ENCODE assay signal across 38 cellular contexts in genomic region chr18:35485852-35486251, GRCh38.
"Had no signal": no experiment of that assay in that cellular context is flagged by ENCODE, and none has a peak within 500 bp of the region (broad histone marks: within the 10 kb centered on the region; RNA-seq: fewer than 3 reads in every experiment).

No MANE protein-coding gene starts in this region.

- DNase-seq: activated CD4-positive, alpha-beta memory T cell treated with anti-CD3 and anti-CD28 coated beads, Interleukin-2, amount 10 ng/mL, durations not matched to agents 7 days and 5 days; activated CD4-positive, alpha-beta T cell treated with anti-CD3 and anti-CD28 coated beads for 1 hour; activated CD4-positive, alpha-beta T cell treated with anti-CD3 and anti-CD28 coated beads for 36 hours; activated CD4-positive, alpha-beta T cell treated with anti-CD3 and anti-CD28 coated beads for 48 hours; activated CD4-positive, alpha-beta T cell treated with anti-CD3 and anti-CD28 coated beads, Interleukin-2, amount 10 ng/mL, durations not matched to agents 7 days and 5 days; activated CD4-positive, alpha-beta T cell treated with anti-CD3 and anti-CD28 coated beads, Interleukin-2, amount 50 U/mL, for 48 hours; activated CD4-positive, CD25-positive, alpha-beta regulatory T cell; activated CD8-positive, alpha-beta memory T cell treated with anti-CD3 and anti-CD28 coated beads for 24 hours; activated CD8-positive, alpha-beta memory T cell treated with anti-CD3 and anti-CD28 coated beads, Interleukin-2, amount 10 ng/mL, durations not matched to agents 7 days and 5 days; activated CD8-positive, alpha-beta memory T cell treated with anti-CD3 and anti-CD28 coated beads, Interleukin-2, amount 50 U/mL, for 48 hours; activated CD8-positive, alpha-beta T cell treated with anti-CD3 and anti-CD28 coated beads, Interleukin-2, amount 10 ng/mL, durations not matched to agents 7 days and 5 days; activated effector memory CD4-positive, alpha-beta T cell treated with Interleukin-2 at 50 U/mL for 16 hours; activated gamma-delta T cell; activated naive CD4-positive, alpha-beta T cell treated with anti-CD3 and anti-CD28 coated beads, Interleukin-2, amount 10 ng/mL, durations not matched to agents 7 days and 5 days; activated naive CD4-positive, alpha-beta T cell treated with Interleukin-2 at 50 U/mL for 16 hours; activated naive CD8-positive, alpha-beta T cell treated with anti-CD3 and anti-CD28 coated beads, Interleukin-2, amount 10 ng/mL, durations not matched to agents 7 days and 5 days; activated naive CD8-positive, alpha-beta T cell treated with anti-CD3 and anti-CD28 coated beads, Interleukin-2, amount 50 U/mL, for 24 hours; activated T-cell treated with anti-CD3 and anti-CD28 coated beads, Interleukin-2, amount 50 U/mL, for 24 hours; activated T-cell treated with anti-CD3 and anti-CD28 coated beads, Interleukin-2, amount 50 U/mL, for 48 hours; amygdala; anterior cingulate cortex; body of pancreas; caudate nucleus; T-helper 1 cell; T-helper 2 cell; T-helper 9 cell had no signal

- H3K9me3 Mint-ChIP-seq: activated CD4-positive, alpha-beta memory T cell treated with anti-CD3 and anti-CD28 coated beads, Interleukin-2, amount 10 ng/mL, durations not matched to agents 7 days and 5 days; activated CD4-positive, alpha-beta T cell treated with anti-CD3 and anti-CD28 coated beads, Interleukin-2, amount 10 ng/mL, durations not matched to agents 7 days and 5 days; activated naive CD4-positive, alpha-beta T cell treated with anti-CD3 and anti-CD28 coated beads, Interleukin-2, amount 10 ng/mL, durations not matched to agents 7 days and 5 days; activated naive CD4-positive, alpha-beta T cell treated with anti-CD3 and anti-CD28 coated beads, Interleukin-2, amount 50 U/mL, for 24 hours; activated naive CD8-positive, alpha-beta T cell treated with anti-CD3 and anti-CD28 coated beads, Interleukin-2, amount 10 ng/mL, durations not matched to agents 7 days and 5 days; activated T-helper 2 cell treated with anti-CD3 and anti-CD28 coated beads, Interferon-gamma antibody, Interleukin-2, Interleukin-4, amounts not matched to agents 10 μg/mL and 5 μg/mL and 100 μg/mL, durations not matched to agents 14 hours and 24 hours and 36 hours; central memory CD8-positive, alpha-beta T cell; T-helper 1 cell treated with Interleukin-12 subunit alpha and Interleukin-12 subunit beta and Interleukin-4 antibody, amounts not matched to agents 30 μg/mL and 1 μg/mL, for 36 hours; T-helper 2 cell treated with Interferon-gamma antibody and Interleukin-4, amounts not matched to agents 5 μg/mL and 100 μg/mL, for 36 hours had no signal

- H3K27me3 ChIP-seq: body of pancreas, cardiac muscle cell had no signal

- H3K27ac Mint-ChIP-seq: activated CD4-positive, alpha-beta memory T cell treated with anti-CD3 and anti-CD28 coated beads, Interleukin-2, amount 10 ng/mL, durations not matched to agents 7 days and 5 days; activated CD4-positive, alpha-beta T cell treated with anti-CD3 and anti-CD28 coated beads for 36 hours; activated CD4-positive, alpha-beta T cell treated with anti-CD3 and anti-CD28 coated beads, Interleukin-2, amount 10 ng/mL, durations not matched to agents 7 days and 5 days; activated CD8-positive, alpha-beta memory T cell treated with anti-CD3 and anti-CD28 coated beads, Interleukin-2, amount 10 ng/mL, durations not matched to agents 7 days and 5 days; activated CD8-positive, alpha-beta T cell treated with anti-CD3 and anti-CD28 coated beads, Interleukin-2, amount 10 ng/mL, durations not matched to agents 7 days and 5 days; activated naive CD4-positive, alpha-beta T cell treated with anti-CD3 and anti-CD28 coated beads, Interleukin-2, amount 10 ng/mL, durations not matched to agents 7 days and 5 days; activated naive CD4-positive, alpha-beta T cell treated with anti-CD3 and anti-CD28 coated beads, Interleukin-2, amount 50 U/mL, for 24 hours; activated naive CD8-positive, alpha-beta T cell; activated naive CD8-positive, alpha-beta T cell treated with anti-CD3 and anti-CD28 coated beads, Interleukin-2, amount 10 ng/mL, durations not matched to agents 7 days and 5 days; activated naive CD8-positive, alpha-beta T cell treated with anti-CD3 and anti-CD28 coated beads, Interleukin-2, amount 50 U/mL, for 24 hours; activated T-cell treated with anti-CD3 and anti-CD28 coated beads, Interleukin-2, amount 50 U/mL, for 24 hours; activated T-helper 2 cell treated with anti-CD3 and anti-CD28 coated beads, Interferon-gamma antibody, Interleukin-2, Interleukin-4, amounts not matched to agents 10 μg/mL and 5 μg/mL and 100 μg/mL, durations not matched to agents 14 hours and 24 hours and 36 hours; T-helper 1 cell treated with Interleukin-12 subunit alpha and Interleukin-12 subunit beta and Interleukin-4 antibody, amounts not matched to agents 30 μg/mL and 1 μg/mL, for 36 hours; T-helper 2 cell treated with Interferon-gamma antibody and Interleukin-4, amounts not matched to agents 5 μg/mL and 100 μg/mL, for 36 hours had no signal

- H3K4me3 Mint-ChIP-seq: activated CD4-positive, alpha-beta memory T cell treated with anti-CD3 and anti-CD28 coated beads, Interleukin-2, amount 10 ng/mL, durations not matched to agents 7 days and 5 days; activated CD4-positive, alpha-beta T cell treated with anti-CD3 and anti-CD28 coated beads for 36 hours; activated CD4-positive, alpha-beta T cell treated with anti-CD3 and anti-CD28 coated beads, Interleukin-2, amount 10 ng/mL, durations not matched to agents 7 days and 5 days; activated CD8-positive, alpha-beta memory T cell treated with anti-CD3 and anti-CD28 coated beads, Interleukin-2, amount 10 ng/mL, durations not matched to agents 7 days and 5 days; activated CD8-positive, alpha-beta T cell treated with anti-CD3 and anti-CD28 coated beads, Interleukin-2, amount 10 ng/mL, durations not matched to agents 7 days and 5 days; activated naive CD4-positive, alpha-beta T cell treated with anti-CD3 and anti-CD28 coated beads, Interleukin-2, amount 10 ng/mL, durations not matched to agents 7 days and 5 days; activated naive CD4-positive, alpha-beta T cell treated with anti-CD3 and anti-CD28 coated beads, Interleukin-2, amount 50 U/mL, for 24 hours; activated naive CD8-positive, alpha-beta T cell; activated naive CD8-positive, alpha-beta T cell treated with anti-CD3 and anti-CD28 coated beads, Interleukin-2, amount 10 ng/mL, durations not matched to agents 7 days and 5 days; activated naive CD8-positive, alpha-beta T cell treated with anti-CD3 and anti-CD28 coated beads, Interleukin-2, amount 50 U/mL, for 24 hours; activated T-cell treated with anti-CD3 and anti-CD28 coated beads, Interleukin-2, amount 50 U/mL, for 24 hours; central memory CD8-positive, alpha-beta T cell; T-helper 1 cell treated with Interleukin-12 subunit alpha and Interleukin-12 subunit beta and Interleukin-4 antibody, amounts not matched to agents 30 μg/mL and 1 μg/mL, for 36 hours; T-helper 2 cell treated with Interferon-gamma antibody and Interleukin-4, amounts not matched to agents 5 μg/mL and 100 μg/mL, for 36 hours had no signal

- H3K4me3 ChIP-seq: body of pancreas, cardiac muscle cell had no signal

- H3K27me3 Mint-ChIP-seq: activated CD4-positive, alpha-beta memory T cell treated with anti-CD3 and anti-CD28 coated beads, Interleukin-2, amount 10 ng/mL, durations not matched to agents 7 days and 5 days; activated CD4-positive, alpha-beta T cell treated with anti-CD3 and anti-CD28 coated beads for 36 hours; activated CD4-positive, alpha-beta T cell treated with anti-CD3 and anti-CD28 coated beads, Interleukin-2, amount 10 ng/mL, durations not matched to agents 7 days and 5 days; activated CD8-positive, alpha-beta memory T cell treated with anti-CD3 and anti-CD28 coated beads, Interleukin-2, amount 10 ng/mL, durations not matched to agents 7 days and 5 days; activated naive CD4-positive, alpha-beta T cell treated with anti-CD3 and anti-CD28 coated beads, Interleukin-2, amount 10 ng/mL, durations not matched to agents 7 days and 5 days; activated naive CD4-positive, alpha-beta T cell treated with anti-CD3 and anti-CD28 coated beads, Interleukin-2, amount 50 U/mL, for 24 hours; activated naive CD8-positive, alpha-beta T cell; activated naive CD8-positive, alpha-beta T cell treated with anti-CD3 and anti-CD28 coated beads, Interleukin-2, amount 10 ng/mL, durations not matched to agents 7 days and 5 days; activated naive CD8-positive, alpha-beta T cell treated with anti-CD3 and anti-CD28 coated beads, Interleukin-2, amount 50 U/mL, for 24 hours; activated T-cell treated with anti-CD3 and anti-CD28 coated beads, Interleukin-2, amount 50 U/mL, for 24 hours; central memory CD8-positive, alpha-beta T cell had no signal

- H3K36me3 ChIP-seq: cardiac muscle cell had no signal

- H3K9me3 ChIP-seq: body of pancreas had no signal

- H3K4me1 Mint-ChIP-seq: activated naive CD4-positive, alpha-beta T cell treated with anti-CD3 and anti-CD28 coated beads, Interleukin-2, amount 10 ng/mL, durations not matched to agents 7 days and 5 days had no signal

- H3K27ac ChIP-seq: body of pancreas, cardiac muscle cell, VCaP had no signal

- ATAC-seq: activated CD4-positive, alpha-beta T cell treated with anti-CD3 and anti-CD28 coated beads for 36 hours; activated CD4-positive, CD25-positive, alpha-beta regulatory T cell treated with anti-CD3 and anti-CD28 coated beads, Interleukin-2, amount 50 U/mL, for 24 hours; activated CD8-positive, alpha-beta memory T cell treated with anti-CD3 and anti-CD28 coated beads, Interleukin-2, amount 10 ng/mL, durations not matched to agents 7 days and 5 days; activated CD8-positive, alpha-beta T cell treated with anti-CD3 and anti-CD28 coated beads, Interleukin-2, amount 10 ng/mL, durations not matched to agents 7 days and 5 days; activated naive CD8-positive, alpha-beta T cell treated with anti-CD3 and anti-CD28 coated beads, Interleukin-2, amount 50 U/mL, for 24 hours; body of pancreas had no signal

- FAIRE-seq: astrocyte, bronchial epithelial cell, TTC549 had no signal
